13 cellular contexts compared by ENCODE assay signal in genomic region chr18:6558770-6559169, GRCh38.
"Had no signal": no experiment of that assay in that cellular context is flagged by ENCODE, and none has a peak within 500 bp of the region (broad histone marks: within the 10 kb centered on the region; RNA-seq: fewer than 3 reads in every experiment).

No MANE protein-coding gene starts in this region.

- H3K36me3 Mint-ChIP-seq: activated naive CD4-positive, alpha-beta T cell treated with anti-CD3 and anti-CD28 coated beads, Interleukin-2, amount 50 U/mL, for 72 hours had no signal

- DNase-seq: activated CD4-positive, alpha-beta T cell treated with anti-CD3 and anti-CD28 coated beads, Interleukin-2, amount 50 U/mL, for 4 hours; activated CD4-positive, CD25-positive, alpha-beta regulatory T cell treated with anti-CD3 and anti-CD28 coated beads, Interleukin-2, amount 50 U/mL, for 72 hours; activated effector memory CD4-positive, alpha-beta T cell treated with anti-CD3 and anti-CD28 coated beads, Interleukin-2, amount 50 U/mL, for 16 hours; activated T-cell treated with anti-CD3 and anti-CD28 coated beads, Interleukin-2, amount 50 U/mL, for 4 hours; amniotic stem cell; brain microvascular endothelial cell; dorsolateral prefrontal cortex; heart left ventricle; mammary epithelial cell; pancreas; small intestine; tibial artery had no signal

- H3K27ac ChIP-seq: brain microvascular endothelial cell, heart left ventricle, pancreas, tibial artery had no signal

- ATAC-seq: activated naive CD4-positive, alpha-beta T cell treated with anti-CD3 and anti-CD28 coated beads, Interleukin-2, amount 50 U/mL, for 72 hours; activated T-cell treated with anti-CD3 and anti-CD28 coated beads, Interleukin-2, amount 50 U/mL, for 4 hours; heart left ventricle; pancreas had no signal

- H3K27ac Mint-ChIP-seq: activated naive CD4-positive, alpha-beta T cell treated with anti-CD3 and anti-CD28 coated beads, Interleukin-2, amount 50 U/mL, for 72 hours had no signal

- H3K4me3 ChIP-seq: dorsolateral prefrontal cortex, heart left ventricle, pancreas, tibial artery had no signal

- H3K36me3 ChIP-seq: brain microvascular endothelial cell, heart left ventricle, pancreas, tibial artery had no signal

- H3K27me3 ChIP-seq: brain microvascular endothelial cell, pancreas, tibial artery had no signal

- H3K9me3 Mint-ChIP-seq: activated naive CD4-positive, alpha-beta T cell treated with anti-CD3 and anti-CD28 coated beads, Interleukin-2, amount 50 U/mL, for 72 hours; activated T-cell treated with anti-CD3 and anti-CD28 coated beads, Interleukin-2, amount 50 U/mL, for 4 hours had no signal

- H3K9me3 ChIP-seq: heart left ventricle, pancreas, tibial artery had no signal

- H3K4me1 ChIP-seq: tibial artery had no signal

- H3K4me3 Mint-ChIP-seq: activated T-cell treated with anti-CD3 and anti-CD28 coated beads, Interleukin-2, amount 50 U/mL, for 4 hours had no signal
